ENCODE assay signal across 18 cellular contexts in genomic region chr11:77633856-77634425, GRCh38. TPM values are rescaled to one million over a fixed set of nuclear protein-coding genes. Genes with fewer than 3 reads are reported as not detected.
DNase-seq lines count a peak whose midpoint lies in the region; ATAC-seq lines count a peak whose summit lies in the region.
"Had no signal": no experiment of that assay in that cellular context is flagged by ENCODE, and none has a peak within 500 bp of the region (broad histone marks: within the 10 kb centered on the region; RNA-seq: fewer than 3 reads in every experiment).

No MANE protein-coding gene starts in this region.

- H3K4me1 Mint-ChIP-seq in activated CD4-positive, alpha-beta memory T cell treated with anti-CD3 and anti-CD28 coated beads for 36 hours (ENCODE audit: low read depth), result peaks cover 58% of the 10 kb centered on the region
- H3K4me1 Mint-ChIP-seq in activated CD4-positive, alpha-beta memory T cell treated with anti-CD3 and anti-CD28 coated beads, Interleukin-2, amount 10 ng/mL, durations not matched to agents 7 days and 5 days, result peaks cover 56% of the 10 kb centered on the region
- peaks cover 34% of the 10 kb centered on the region for H3K4me1 Mint-ChIP-seq in activated T-helper 2 cell treated with anti-CD3 and anti-CD28 coated beads, Interferon-gamma antibody, Interleukin-2, Interleukin-4, amounts not matched to agents 10 μg/mL and 5 μg/mL and 100 μg/mL, durations not matched to agents 14 hours and 24 hours and 36 hours (ENCODE audit: low read depth)
- H3K4me1 Mint-ChIP-seq in naive B cell, result peaks cover 27 to 56% (median 43%) of the 10 kb centered on the region in 3 donors
- H3K4me1 Mint-ChIP-seq in naive thymus-derived CD8-positive, alpha-beta T cell, result peaks cover 29 to 64% (median 57%) of the 10 kb centered on the region in 4 donors

- peaks cover 38% of the 10 kb centered on the region for H3K36me3 Mint-ChIP-seq in activated CD4-positive, alpha-beta memory T cell treated with anti-CD3 and anti-CD28 coated beads for 36 hours
- peaks cover 29% of the 10 kb centered on the region for H3K36me3 Mint-ChIP-seq in activated CD4-positive, alpha-beta memory T cell treated with anti-CD3 and anti-CD28 coated beads, Interleukin-2, amount 10 ng/mL, durations not matched to agents 7 days and 5 days (ENCODE audit: low read depth)
- peaks cover 53% of the 10 kb centered on the region for H3K36me3 Mint-ChIP-seq in activated T-helper 2 cell treated with anti-CD3 and anti-CD28 coated beads, Interferon-gamma antibody, Interleukin-2, Interleukin-4, amounts not matched to agents 10 μg/mL and 5 μg/mL and 100 μg/mL, durations not matched to agents 14 hours and 24 hours and 36 hours (ENCODE audit: low read depth)
- H3K36me3 Mint-ChIP-seq in naive B cell, result no peaks in the 10 kb centered on the region
- H3K36me3 Mint-ChIP-seq in naive thymus-derived CD8-positive, alpha-beta T cell, result peaks cover 0 to 18% (median 2%) of the 10 kb centered on the region in 3 donors

- ATAC-seq in naive B cell (ENCODE audit: low read depth in 2 of 2), result no peak
- ATAC-seq in GM19467 (IDR thresholded peaks at IDR 0.05; ENCODE audit: unreplicated experiment), result no peak
- ATAC-seq in naive thymus-derived CD8-positive, alpha-beta T cell, result no peak
- ATAC-seq: activated CD8-positive, alpha-beta T cell treated with anti-CD3 and anti-CD28 coated beads for 36 hours had no signal

- no peaks in the 10 kb centered on the region for H3K9me3 Mint-ChIP-seq in activated CD4-positive, alpha-beta memory T cell treated with anti-CD3 and anti-CD28 coated beads for 36 hours
- H3K9me3 Mint-ChIP-seq in activated CD4-positive, alpha-beta memory T cell treated with anti-CD3 and anti-CD28 coated beads, Interleukin-2, amount 10 ng/mL, durations not matched to agents 7 days and 5 days, result no peaks in the 10 kb centered on the region
- no peaks in the 10 kb centered on the region for H3K9me3 Mint-ChIP-seq in activated T-helper 2 cell treated with anti-CD3 and anti-CD28 coated beads, Interferon-gamma antibody, Interleukin-2, Interleukin-4, amounts not matched to agents 10 μg/mL and 5 μg/mL and 100 μg/mL, durations not matched to agents 14 hours and 24 hours and 36 hours
- H3K9me3 Mint-ChIP-seq in naive B cell, result peaks cover 0 to 2% (median 0%) of the 10 kb centered on the region in 7 donors
- H3K9me3 Mint-ChIP-seq in naive thymus-derived CD8-positive, alpha-beta T cell, result no peaks in the 10 kb centered on the region
- H3K9me3 Mint-ChIP-seq: nephron had no signal

- peak overlapping the region; percentile 44 for H3K27ac Mint-ChIP-seq in activated CD4-positive, alpha-beta memory T cell treated with anti-CD3 and anti-CD28 coated beads for 36 hours
- H3K27ac Mint-ChIP-seq in activated CD4-positive, alpha-beta memory T cell treated with anti-CD3 and anti-CD28 coated beads, Interleukin-2, amount 10 ng/mL, durations not matched to agents 7 days and 5 days, result no peak overlapping the region
- peak overlapping the region; percentile 7 for H3K27ac Mint-ChIP-seq in activated T-helper 2 cell treated with anti-CD3 and anti-CD28 coated beads, Interferon-gamma antibody, Interleukin-2, Interleukin-4, amounts not matched to agents 10 μg/mL and 5 μg/mL and 100 μg/mL, durations not matched to agents 14 hours and 24 hours and 36 hours
- H3K27ac Mint-ChIP-seq in naive B cell, result peak overlapping the region in 4 of 6 donors; percentile 28 to 60 (median 46)
- H3K27ac Mint-ChIP-seq in naive thymus-derived CD8-positive, alpha-beta T cell, result peak overlapping the region in 4 of 10 donors; percentile 7 to 67 (median 38)
- H3K27ac Mint-ChIP-seq: nephron had no signal

- no peak for DNase-seq in activated CD4-positive, alpha-beta memory T cell treated with anti-CD3 and anti-CD28 coated beads for 36 hours
- no peak for DNase-seq in activated CD4-positive, alpha-beta memory T cell treated with anti-CD3 and anti-CD28 coated beads, Interleukin-2, amount 10 ng/mL, durations not matched to agents 7 days and 5 days
- peak; percentile 43 to 44 for DNase-seq in Kasumi-1 (lab: John Stamatoyannopoulos, UW)
- DNase-seq in activated T-helper 2 cell treated with anti-CD3 and anti-CD28 coated beads, Interferon-gamma antibody, Interleukin-2, Interleukin-4, amounts not matched to agents 10 μg/mL and 5 μg/mL and 100 μg/mL, durations not matched to agents 14 hours and 24 hours and 36 hours (ENCODE audit: low spot score), result no peak
- no peak for DNase-seq in naive B cell
- DNase-seq in naive thymus-derived CD8-positive, alpha-beta T cell, result no peak
- no peak for DNase-seq in HUDEP-2 (lab: John Stamatoyannopoulos, UW; ENCODE audit: unreplicated experiment in 76 of 76)
- DNase-seq: activated CD8-positive, alpha-beta T cell treated with anti-CD3 and anti-CD28 coated beads for 36 hours; activated gamma-delta T cell treated with Interleukin-2 at 50 U/mL for 16 hours; effector CD4-positive, alpha-beta T cell; foreskin melanocyte; NCI-H2081 treated with DMSO at 0.1 percent for 48 hours; stimulated activated CD4-positive, alpha-beta T cell treated with anti-CD3 and anti-CD28 coated beads, Interleukin-2, amount 100 ng/mL, for 24 hours; stimulated activated CD8-positive, alpha-beta memory T cell treated with anti-CD3 and anti-CD28 coated beads, Interleukin-4, amount 100 ng/mL, for 48 hours; T1000 had no signal

- no peak overlapping the region for H3K4me3 Mint-ChIP-seq in activated CD4-positive, alpha-beta memory T cell treated with anti-CD3 and anti-CD28 coated beads for 36 hours
- no peak overlapping the region for H3K4me3 Mint-ChIP-seq in activated CD4-positive, alpha-beta memory T cell treated with anti-CD3 and anti-CD28 coated beads, Interleukin-2, amount 10 ng/mL, durations not matched to agents 7 days and 5 days
- peak overlapping the region; percentile 13 for H3K4me3 Mint-ChIP-seq in activated T-helper 2 cell treated with anti-CD3 and anti-CD28 coated beads, Interferon-gamma antibody, Interleukin-2, Interleukin-4, amounts not matched to agents 10 μg/mL and 5 μg/mL and 100 μg/mL, durations not matched to agents 14 hours and 24 hours and 36 hours (ENCODE audit: low read depth)
- peak overlapping the region in 2 of 8 donors; percentile 15 to 74 for H3K4me3 Mint-ChIP-seq in naive B cell
- H3K4me3 Mint-ChIP-seq in naive thymus-derived CD8-positive, alpha-beta T cell, result peak overlapping the region in 3 of 10 donors; percentile 4 to 44 (median 36)

- intact Hi-C loops in activated CD4-positive, alpha-beta memory T cell treated with anti-CD3 and anti-CD28 coated beads for 36 hours (cut with micrococcal nuclease), result loop anchor here (10.0 kb wide), 1 partner anchor 1399 kb away; no protein-coding TSS in a partner anchor
- intact Hi-C loops in activated T-helper 2 cell treated with anti-CD3 and anti-CD28 coated beads, Interferon-gamma antibody, Interleukin-2, Interleukin-4, amounts not matched to agents 10 μg/mL and 5 μg/mL and 100 μg/mL, durations not matched to agents 14 hours and 24 hours and 36 hours (cut with micrococcal nuclease), result loop anchor here (10.0 kb wide), 1 partner anchor 721 kb away; no protein-coding TSS in a partner anchor

- CTCF ChIA-PET in activated CD4-positive, alpha-beta memory T cell treated with anti-CD3 and anti-CD28 coated beads for 36 hours (lab: Charles Lee), result interaction anchor here (1.2 kb wide), 1 partner anchor 15 kb away, joined by 11 read pairs; no protein-coding TSS in a partner anchor
- CTCF ChIA-PET in activated CD4-positive, alpha-beta memory T cell treated with anti-CD3 and anti-CD28 coated beads, Interleukin-2, amount 10 ng/mL, durations not matched to agents 7 days and 5 days (lab: Charles Lee), result interaction anchor here (2.1 kb wide), 1 partner anchor 14 kb away, joined by 7 read pairs; no protein-coding TSS in a partner anchor

- H3K27me3 Mint-ChIP-seq in activated CD4-positive, alpha-beta memory T cell treated with anti-CD3 and anti-CD28 coated beads for 36 hours, result no peaks in the 10 kb centered on the region
- no peaks in the 10 kb centered on the region for H3K27me3 Mint-ChIP-seq in activated CD4-positive, alpha-beta memory T cell treated with anti-CD3 and anti-CD28 coated beads, Interleukin-2, amount 10 ng/mL, durations not matched to agents 7 days and 5 days
- H3K27me3 Mint-ChIP-seq in activated T-helper 2 cell treated with anti-CD3 and anti-CD28 coated beads, Interferon-gamma antibody, Interleukin-2, Interleukin-4, amounts not matched to agents 10 μg/mL and 5 μg/mL and 100 μg/mL, durations not matched to agents 14 hours and 24 hours and 36 hours (ENCODE audit: low read depth), result no peaks in the 10 kb centered on the region
- H3K27me3 Mint-ChIP-seq in naive B cell, result no peaks in the 10 kb centered on the region
- H3K27me3 Mint-ChIP-seq in naive thymus-derived CD8-positive, alpha-beta T cell, result no peaks in the 10 kb centered on the region
- H3K27me3 Mint-ChIP-seq: activated CD8-positive, alpha-beta T cell treated with anti-CD3 and anti-CD28 coated beads for 36 hours had no signal

- POLR2A ChIA-PET in activated CD4-positive, alpha-beta memory T cell treated with anti-CD3 and anti-CD28 coated beads for 36 hours (lab: Charles Lee), result interaction anchor here (0.7 to 0.8 kb wide), 2 partner anchors 53 to 106 kb away, joined by 3 read pairs; no protein-coding TSS in a partner anchor
- POLR2A ChIA-PET in activated CD4-positive, alpha-beta memory T cell treated with anti-CD3 and anti-CD28 coated beads, Interleukin-2, amount 10 ng/mL, durations not matched to agents 7 days and 5 days (lab: Charles Lee), result interaction anchor here (1.3 kb wide), 1 partner anchor 41 kb away, joined by 3 read pairs; no protein-coding TSS in a partner anchor
- POLR2A ChIA-PET in naive thymus-derived CD8-positive, alpha-beta T cell (lab: Charles Lee), result interaction anchor here (0.7 kb wide), 1 partner anchor 30 kb away, joined by 3 read pairs; no protein-coding TSS in a partner anchor

RNA-seq across cellular contexts. Expression of gene CLNS1A, which starts 3.7 kb away (rescaled TPM):
- 100 to 1,000 TPM; 199 to 200 TPM for total RNA-seq in activated CD4-positive, alpha-beta memory T cell treated with anti-CD3 and anti-CD28 coated beads for 36 hours
- 100 to 1,000 TPM; 101 to 104 TPM for total RNA-seq in activated CD4-positive, alpha-beta memory T cell treated with anti-CD3 and anti-CD28 coated beads, Interleukin-2, amount 10 ng/mL, durations not matched to agents 7 days and 5 days
- total RNA-seq in activated T-helper 2 cell treated with anti-CD3 and anti-CD28 coated beads, Interferon-gamma antibody, Interleukin-2, Interleukin-4, amounts not matched to agents 10 μg/mL and 5 μg/mL and 100 μg/mL, durations not matched to agents 14 hours and 24 hours and 36 hours, result 153 and 157 TPM in 2 replicates
- 100 to 1,000 TPM in 5 of 6 donors, 10 to 100 TPM in 1; 95.3 to 196 (median 155) TPM for polyA plus RNA-seq in naive B cell (ENCODE audit: low read depth in 6 of 6)
- 100 to 1,000 TPM; 141 to 151 TPM for total RNA-seq in naive thymus-derived CD8-positive, alpha-beta T cell
- 100 to 1,000 TPM; 127 to 140 (median 134) TPM for polyA plus RNA-seq in naive thymus-derived CD8-positive, alpha-beta T cell

RNA-seq across cellular contexts. Expression of gene AQP11, which starts 44.2 kb away (rescaled TPM):
- total RNA-seq in activated CD4-positive, alpha-beta memory T cell treated with anti-CD3 and anti-CD28 coated beads for 36 hours, result under 1 TPM; 0.34 to 0.48 TPM
- total RNA-seq in activated CD4-positive, alpha-beta memory T cell treated with anti-CD3 and anti-CD28 coated beads, Interleukin-2, amount 10 ng/mL, durations not matched to agents 7 days and 5 days, result under 1 TPM; 0.60 to 0.78 TPM
- total RNA-seq in activated T-helper 2 cell treated with anti-CD3 and anti-CD28 coated beads, Interferon-gamma antibody, Interleukin-2, Interleukin-4, amounts not matched to agents 10 μg/mL and 5 μg/mL and 100 μg/mL, durations not matched to agents 14 hours and 24 hours and 36 hours, result 0.52 and 0.97 TPM in 2 replicates
- 1 to 10 TPM in 2 of 6 donors, under 1 TPM in 4; 0.36 to 2.0 (median 0.73) TPM for polyA plus RNA-seq in naive B cell (ENCODE audit: low read depth in 6 of 6)
- 1 to 10 TPM; 1.1 to 1.2 TPM for total RNA-seq in naive thymus-derived CD8-positive, alpha-beta T cell
- polyA plus RNA-seq in naive thymus-derived CD8-positive, alpha-beta T cell, result 1 to 10 TPM in 1 of 3 donors, under 1 TPM in 2; 0.92 to 1.4 (median 0.97) TPM
- total RNA-seq: thoracic aorta had no signal

Comparison
In these comparisons a context has a peak if more than half of its experiments do, and no peak if none do; other contexts are left out.
1. DNase-seq: peak in Kasumi-1 (2 of 2); none in activated CD4-positive, alpha-beta memory T cell treated with anti-CD3 and anti-CD28 coated beads for 36 hours (single experiment), activated CD4-positive, alpha-beta memory T cell treated with anti-CD3 and anti-CD28 coated beads, Interleukin-2, amount 10 ng/mL, durations not matched to agents 7 days and 5 days (single experiment), activated T-helper 2 cell treated with anti-CD3 and anti-CD28 coated beads, Interferon-gamma antibody, Interleukin-2, Interleukin-4, amounts not matched to agents 10 μg/mL and 5 μg/mL and 100 μg/mL, durations not matched to agents 14 hours and 24 hours and 36 hours (single experiment), naive B cell (single experiment), naive thymus-derived CD8-positive, alpha-beta T cell (0 of 10) and HUDEP-2 (0 of 76).